18 cellular contexts compared by ENCODE assay signal in genomic region chr5:152007556-152007955, GRCh38.
A peak's percentile ranks its signal among the peaks of the same experiment; 100 is the strongest.
DNase-seq lines count a peak whose midpoint lies in the region; ATAC-seq and TF ChIP-seq lines count a peak whose summit lies in the region.
"Had no signal": no experiment of that assay in that cellular context is flagged by ENCODE, and none has a peak within 500 bp of the region (broad histone marks: within the 10 kb centered on the region; RNA-seq: fewer than 3 reads in every experiment).

No MANE protein-coding gene starts in this region.

- DNase-seq in NCI-H2227 (lab: John Stamatoyannopoulos, UW; ENCODE audit: unreplicated experiment) (peak; percentile 27), NCI-H2227 treated with DMSO at 0.1 percent for 48 hours (lab: John Stamatoyannopoulos, UW) (no peak), type B pancreatic cell (ENCODE audit: extremely low spot score, unreplicated experiment) (no peak), SW480 (ENCODE audit: low spot score) (no peak), coronary artery (ENCODE audit: low spot score) (no peak)
- DNase-seq: Caco-2, GOT3, Karpas-422, NCI-H446 treated with DMSO at 0.1 percent for 48 hours, NCI-H774, SK-N-SH had no signal

- H3K9me3 Mint-ChIP-seq in brain: no peaks in the 10 kb centered on the region
- no peaks in the 10 kb centered on the region for H3K9me3 Mint-ChIP-seq in type B pancreatic cell

- no peaks in the 10 kb centered on the region for H3K9me3 ChIP-seq in mesodermal cell (ENCODE audit: control insufficient read depth, low read length)
- H3K9me3 ChIP-seq: Caco-2, SK-N-SH had no signal

- 50 to 54% methylated on average over 1 to 2 of the region's 2 CpGs for WGBS in mesodermal cell (ENCODE audit: insufficient coverage in 2 of 2), 2 experiments

- H3K4me1 ChIP-seq in mesodermal cell (ENCODE audit: control insufficient read depth, insufficient read depth, low read length, poor library complexity, severe bottlenecking): no peaks in the 10 kb centered on the region
- H3K4me1 ChIP-seq: Caco-2 had no signal

- H3K27me3 Mint-ChIP-seq in brain: peaks cover 3% of the 10 kb centered on the region
- no peaks in the 10 kb centered on the region for H3K27me3 Mint-ChIP-seq in type B pancreatic cell

- TF ChIP-seq CTCF in brain (conservative IDR thresholded peaks at IDR 0.05): no peak
- no peak for TF ChIP-seq CTCF in type B pancreatic cell (conservative IDR thresholded peaks at IDR 0.05)
- TF ChIP-seq CTCF in coronary artery (IDR thresholded peaks at IDR 0.05): no peak

- no peaks in the 10 kb centered on the region for H3K36me3 Mint-ChIP-seq in brain
- no peaks in the 10 kb centered on the region for H3K36me3 Mint-ChIP-seq in type B pancreatic cell

- ATAC-seq in GM18867 (IDR thresholded peaks at IDR 0.05; ENCODE audit: unreplicated experiment): no peak
- ATAC-seq: GM12878, Panc1, Right ventricle myocardium inferior had no signal

- H3K27ac ChIP-seq in mesodermal cell (ENCODE audit: low read depth, low read length, severe bottlenecking) (peak overlapping the region; percentile 54), coronary artery (no peak overlapping the region)
- H3K27ac ChIP-seq: C4-2B had no signal

- H3K4me1 Mint-ChIP-seq in brain: peaks cover 13% of the 10 kb centered on the region
- H3K4me1 Mint-ChIP-seq in type B pancreatic cell (ENCODE audit: unreplicated experiment): peaks cover 25% of the 10 kb centered on the region

- H3K27ac Mint-ChIP-seq in brain: peak overlapping the region in 3 of 5 experiments; percentile 6 to 90 (median 12)
- no peak overlapping the region for H3K27ac Mint-ChIP-seq in type B pancreatic cell

- H3K36me3 ChIP-seq in mesodermal cell (ENCODE audit: control insufficient read depth, insufficient read depth, low read length): no peaks in the 10 kb centered on the region

- peak overlapping the region in 1 of 5 experiments; percentile 1 for H3K4me3 Mint-ChIP-seq in brain
- H3K4me3 Mint-ChIP-seq in type B pancreatic cell: peak overlapping the region; percentile 32

- H3K4me3 ChIP-seq in mesodermal cell (ENCODE audit: extremely low read depth, insufficient read depth, low read length, poor library complexity, severe bottlenecking) (no peak overlapping the region), coronary artery (no peak overlapping the region)
- H3K4me3 ChIP-seq: GM12878 had no signal
